8 cellular contexts compared by ENCODE assay signal in the genomic region with DNA sequence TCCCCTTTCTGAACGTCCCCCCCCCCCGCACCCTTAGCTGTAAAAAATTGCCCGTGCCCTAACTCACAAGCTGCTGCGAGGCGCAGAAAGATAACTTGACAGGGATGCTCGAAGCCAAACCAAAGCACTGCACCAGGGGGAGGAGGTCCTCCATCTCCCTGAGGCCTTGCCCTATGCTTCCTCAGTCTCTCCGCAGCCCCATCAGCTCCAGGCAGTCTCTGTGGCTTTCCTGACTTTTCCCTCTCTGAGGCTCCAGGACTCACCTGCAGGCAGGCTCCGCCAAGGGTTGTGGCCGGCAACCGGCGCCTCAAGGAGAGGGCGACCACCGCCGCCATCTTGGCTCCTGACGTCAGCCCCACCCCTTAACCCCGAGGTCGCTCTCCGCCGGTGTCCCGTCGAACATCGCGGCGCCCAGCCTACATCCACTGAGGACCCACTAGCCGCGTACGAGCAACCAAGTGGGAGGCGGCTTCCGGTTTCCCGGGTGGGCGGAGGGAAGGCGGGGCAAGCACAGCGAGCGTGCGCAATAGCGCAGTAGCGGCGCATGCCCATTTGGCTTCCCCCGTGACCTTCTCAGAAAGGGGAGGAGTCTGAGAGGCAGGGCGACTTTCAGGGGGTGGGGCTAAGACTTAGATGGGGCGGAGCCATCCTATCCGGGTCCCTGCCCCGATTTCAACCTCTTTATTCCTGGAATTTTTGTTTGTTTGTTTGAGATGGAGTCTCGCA. TPM values are rescaled to one million over a fixed set of nuclear protein-coding genes. Genes with fewer than 3 reads are reported as not detected.
DNase-seq lines count a peak whose midpoint lies in the region; ATAC-seq lines count a peak whose summit lies in the region.

A gene (minus strand): TSS at position 348 of the 726 bp plus-strand sequence. CDS start 13 bp downstream, at position 335.

- H3K4me1 ChIP-seq in effector memory CD4-positive, alpha-beta T cell (ENCODE audit: control insufficient read depth, insufficient read depth, low read length, poor library complexity, severe bottlenecking): peaks cover 10% of the 10 kb centered on the region

- no peaks in the 10 kb centered on the region for H3K27me3 ChIP-seq in effector memory CD4-positive, alpha-beta T cell (replicated peaks; ENCODE audit: control insufficient read depth, insufficient read depth, low read length, poor library complexity, severe bottlenecking)

- H3K4me3 ChIP-seq in effector memory CD4-positive, alpha-beta T cell (ENCODE audit: insufficient read depth, low read depth, low read length, poor library complexity, severe bottlenecking): peak within 1 kb of the TSS; percentile 92

- H3K27ac ChIP-seq in effector memory CD4-positive, alpha-beta T cell (ENCODE audit: insufficient read depth, low read length, poor library complexity, severe bottlenecking): peak within 1 kb of the TSS; percentile 85

- no peaks in the 10 kb centered on the region for H3K9me3 ChIP-seq in effector memory CD4-positive, alpha-beta T cell (ENCODE audit: control insufficient read depth, low read length)

- peaks cover 10% of the 10 kb centered on the region for H3K36me3 ChIP-seq in effector memory CD4-positive, alpha-beta T cell (ENCODE audit: control insufficient read depth, insufficient read depth, low read length)

- peak; percentile 97 for ATAC-seq in GM21360 (IDR thresholded peaks at IDR 0.05; ENCODE audit: unreplicated experiment)

- DNase-seq in COLO668 (lab: John Stamatoyannopoulos, UW; ENCODE audit: unreplicated experiment) (peak; percentile 100), HT1080 (ENCODE audit: low read depth) (peak; percentile 97), NOMO-1 treated with DMSO at 0.1 percent for 48 hours (lab: John Stamatoyannopoulos, UW; ENCODE audit: unreplicated experiment) (peak; percentile 95), lung microvascular endothelial cell (ENCODE audit: low read depth in 2 of 2) (peak; percentile 99)
- peak; percentile 98 for DNase-seq in activated CD8-positive, alpha-beta memory T cell treated with anti-CD3 and anti-CD28 coated beads for 4 hours (ENCODE audit: low read depth in 2 of 2)
- DNase-seq in effector memory CD4-positive, alpha-beta T cell: peak; percentile 98 to 99 (median 98)
- DNase-seq in stimulated activated CD4-positive, alpha-beta T cell treated with anti-CD3 and anti-CD28 coated beads, TNF-alpha, amount 100 ng/mL, for 48 hours (ENCODE audit: low read depth in 3 of 3): peak; percentile 97 to 99 (median 98)

RNA-seq across cellular contexts. Expression of the gene that starts here (rescaled TPM):
- 292 and 299 TPM in 2 replicates for total RNA-seq in HT1080 (2014; rRNA removed; shearing (Covaris generic))
- 188 and 193 TPM in 2 replicates for polyA plus RNA-seq in HT1080 (2015; cell fraction: cytosol; rRNA removed)
- 108 and 113 TPM in 2 replicates for polyA plus RNA-seq in HT1080 (2015; cell fraction: nucleus; rRNA removed)
- total RNA-seq in lung microvascular endothelial cell: 139 and 146 TPM in 2 replicates

Comparison
In these comparisons a context has a peak if more than half of its experiments do, and no peak if none do; other contexts are left out.
1. Peak in every context shown above with its lines: DNase-seq, ATAC-seq, H3K4me3 ChIP-seq and H3K27ac ChIP-seq.